ENCODE assay signal across 13 cellular contexts in genomic region chr10:8919291-8919690, GRCh38.
"Had no signal": no experiment of that assay in that cellular context is flagged by ENCODE, and none has a peak within 500 bp of the region (broad histone marks: within the 10 kb centered on the region; RNA-seq: fewer than 3 reads in every experiment).

No MANE protein-coding gene starts in this region.

- H3K27me3 ChIP-seq: suprapubic skin, transverse colon had no signal

- ATAC-seq: stimulated activated naive CD8-positive, alpha-beta T cell treated with anti-CD3 and anti-CD28 coated beads, Interleukin-15, Interleukin-2, amounts not matched to agents 100 U/mL and 50 U/mL, for 24 hours had no signal

- DNase-seq: activated CD4-positive, alpha-beta T cell treated with anti-CD3 and anti-CD28 coated beads, Interleukin-2, amount 50 U/mL, for 48 hours; activated naive CD8-positive, alpha-beta T cell treated with anti-CD3 and anti-CD28 coated beads, Interleukin-2, amount 10 ng/mL, durations not matched to agents 7 days and 5 days; aorta; effector CD8-positive, alpha-beta T cell; head of caudate nucleus; left ventricle myocardium inferior; occipital lobe; posterior cingulate gyrus; stimulated activated CD4-positive, alpha-beta T cell treated with anti-CD3 and anti-CD28 coated beads, Interleukin-2, amount 100 ng/mL, for 24 hours; stimulated activated naive CD8-positive, alpha-beta T cell treated with anti-CD3 and anti-CD28 coated beads, Interleukin-15, Interleukin-2, amounts not matched to agents 100 U/mL and 50 U/mL, for 24 hours; transverse colon had no signal

- H3K4me3 ChIP-seq: left ventricle myocardium inferior, suprapubic skin, transverse colon had no signal

- H3K4me1 ChIP-seq: left ventricle myocardium inferior, suprapubic skin, transverse colon had no signal

- H3K27ac ChIP-seq: epithelial cell of prostate, left ventricle myocardium inferior, suprapubic skin, transverse colon had no signal

- H3K36me3 ChIP-seq: left ventricle myocardium inferior, suprapubic skin, transverse colon had no signal

- H3K9me3 ChIP-seq: left ventricle myocardium inferior, suprapubic skin, transverse colon had no signal
